17 cellular contexts compared by ENCODE assay signal in genomic region chr5:87129051-87129450, GRCh38.
DNase-seq lines count a peak whose midpoint lies in the region; ATAC-seq and TF ChIP-seq lines count a peak whose summit lies in the region.
"Had no signal": no experiment of that assay in that cellular context is flagged by ENCODE, and none has a peak within 500 bp of the region (broad histone marks: within the 10 kb centered on the region; RNA-seq: fewer than 3 reads in every experiment).

No MANE protein-coding gene starts in this region.

- intact Hi-C loops in HCT116 (cut with micrococcal nuclease), result no loop called here
- intact Hi-C loops in sciatic nerve (cut with DNase I), result no loop called here

- no peaks in the 10 kb centered on the region for H4K20me1 ChIP-seq in HCT116 (ENCODE audit: insufficient read depth)

- no peaks in the 10 kb centered on the region for H3K9me3 Mint-ChIP-seq in chondrocyte (ENCODE audit: low read depth)

- no peak overlapping the region for H3K9ac ChIP-seq in HCT116 (ENCODE audit: low read length)
- no peak overlapping the region for H3K9ac ChIP-seq in parathyroid adenoma

- H3K36me3 ChIP-seq in HCT116 (ENCODE audit: control insufficient read depth in 1 of 2, insufficient read depth in 2 of 2, low read length in 2 of 2) (no peaks in the 10 kb centered on the region), parathyroid adenoma (ENCODE audit: control insufficient read depth, insufficient read depth, low read length) (no peaks in the 10 kb centered on the region)

- H3K79me2 ChIP-seq in HCT116 (ENCODE audit: insufficient read depth, low read length) (no peaks in the 10 kb centered on the region), parathyroid adenoma (no peaks in the 10 kb centered on the region)

- no peak overlapping the region for H3K4me2 ChIP-seq in HCT116 (ENCODE audit: low read length)
- H3K4me2 ChIP-seq in parathyroid adenoma (ENCODE audit: low read length), result no peak overlapping the region

- no peak for TF ChIP-seq RAD21 in HCT116 (IDR thresholded peaks at IDR 0.05; ENCODE audit: low read depth)

- H3K4me3 Mint-ChIP-seq in chondrocyte (ENCODE audit: unreplicated experiment), result no peak overlapping the region

- TF ChIP-seq CTCF in AG10803 (conservative IDR thresholded peaks at IDR 0.05; ENCODE audit: low read length), result no peak
- no peak for TF ChIP-seq CTCF in HCT116 (IDR thresholded peaks at IDR 0.05 in 2 of 3, conservative IDR thresholded peaks at IDR 0.05 in 1 of 3; ENCODE audit: borderline replicate concordance in 1 of 3, insufficient read depth in 1 of 3, low read depth in 2 of 3, low read length in 2 of 3)
- TF ChIP-seq CTCF in parathyroid adenoma (IDR thresholded peaks at IDR 0.05), result no peak
- no peak for TF ChIP-seq CTCF in chondrocyte (IDR thresholded peaks at IDR 0.05)

- H3K27ac ChIP-seq in HCT116 (ENCODE audit: low read depth, low read length) (no peak overlapping the region), epithelial cell of prostate (peak overlapping the region; percentile 83), parathyroid adenoma (no peak overlapping the region)
- H3K27ac ChIP-seq: C4-2B, RWPE1 had no signal

- TF ChIP-seq POLR2A in HCT116 (IDR thresholded peaks at IDR 0.05; ENCODE audit: borderline replicate concordance, extremely low read depth, insufficient read depth, insufficient read length), result no peak

- no peaks in the 10 kb centered on the region for H3K9me2 ChIP-seq in HCT116 (ENCODE audit: insufficient read depth)

- H3K27me3 Mint-ChIP-seq in chondrocyte (ENCODE audit: low read depth), result no peaks in the 10 kb centered on the region

- H3K27ac Mint-ChIP-seq in chondrocyte (ENCODE audit: unreplicated experiment), result no peak overlapping the region

- CTCF ChIA-PET in HCT116 (lab: Charles Lee), result no interaction called here

- H3K27me3 ChIP-seq in HCT116 (ENCODE audit: insufficient read depth, low read length) (no peaks in the 10 kb centered on the region), parathyroid adenoma (ENCODE audit: control insufficient read depth, insufficient read depth, low read length) (no peaks in the 10 kb centered on the region)

- no TSS peak for BruUV-seq in HCT116 (replicated peaks; lab: Mats Ljungman, UMichigan)

- H3K4me3 ChIP-seq in AG10803 (ENCODE audit: low read length), result no peak overlapping the region
- no peak overlapping the region for H3K4me3 ChIP-seq in HCT116 (replicated peaks in 1 of 2; ENCODE audit: low read depth in 1 of 2, low read length in 2 of 2)
- H3K4me3 ChIP-seq in parathyroid adenoma (ENCODE audit: low read depth, low read length), result no peak overlapping the region

- H3K4me1 ChIP-seq in HCT116 (ENCODE audit: control insufficient read depth in 1 of 2, insufficient read depth in 2 of 2, low read length in 2 of 2) (no peaks in the 10 kb centered on the region), parathyroid adenoma (no peaks in the 10 kb centered on the region)

- POLR2A ChIA-PET in HCT116 (lab: Charles Lee), result no interaction called here

- H3K9me3 ChIP-seq in HCT116 (ENCODE audit: control insufficient read depth in 1 of 2, insufficient read depth in 1 of 2, low read depth in 1 of 2, low read length in 2 of 2), result no peaks in the 10 kb centered on the region
- H3K9me3 ChIP-seq in parathyroid adenoma (ENCODE audit: control insufficient read depth, low read length), result no peaks in the 10 kb centered on the region

- peaks cover 30% of the 10 kb centered on the region for H3K4me1 Mint-ChIP-seq in chondrocyte (ENCODE audit: low read depth)

- no peak for ATAC-seq in HCT116
- no peak for ATAC-seq in HG03571 (IDR thresholded peaks at IDR 0.05; ENCODE audit: unreplicated experiment)
- ATAC-seq in sciatic nerve, result no peak

- DNase-seq in AG10803 (ENCODE audit: low read depth) (peak; percentile 13), HCT116 (ENCODE audit: low read depth, low spot score) (no peak), epithelial cell of prostate (ENCODE audit: low read depth, low spot score) (no peak), chondrocyte (ENCODE audit: low spot score) (no peak), sciatic nerve (ENCODE audit: low spot score) (no peak)
- DNase-seq: ACHN, AML-193, KBM-7, MV-4-11, NCI-H187, NCI-H2107, NCI-H345, NCI-H524 treated with DMSO at 0.1 percent for 48 hours had no signal

- RAD21 ChIA-PET in HCT116 (lab: Charles Lee; ENCODE audit: low non-redundant PET in 1 of 2, low total read pairs in 2 of 2, uncharacterized antibody in 2 of 2, unreplicated experiment in 2 of 2), result no interaction called here

- H2AFZ ChIP-seq in HCT116 (ENCODE audit: low read depth, low read length, poor library complexity, severe bottlenecking), result peak overlapping the region; percentile 1
- peak overlapping the region; percentile 18 for H2AFZ ChIP-seq in parathyroid adenoma

- no peaks in the 10 kb centered on the region for H3K36me3 Mint-ChIP-seq in chondrocyte (ENCODE audit: low read depth)

TF ChIP-seq in HCT116, 20 proteins besides CTCF, POLR2A, EP300 and RAD21:
- TF ChIP-seq ELF1 (IDR thresholded peaks at IDR 0.05; ENCODE audit: borderline replicate concordance, low read depth) (no peak), SRF (IDR thresholded peaks at IDR 0.05; ENCODE audit: low read depth) (no peak), ZBTB33 (IDR thresholded peaks at IDR 0.05; ENCODE audit: extremely low read depth, insufficient replicate concordance, low read length) (no peak), EZH2 (IDR thresholded peaks at IDR 0.05) (no peak), ZNF274 (IDR thresholded peaks at IDR 0.05; ENCODE audit: low read depth, low read length) (no peak), YY1 (IDR thresholded peaks at IDR 0.05; ENCODE audit: extremely low read depth, insufficient replicate concordance, low read depth, low read length) (no peak), POLR2AphosphoS5 (IDR thresholded peaks at IDR 0.05; ENCODE audit: low read depth, low read length) (no peak), TCF7L2 (IDR thresholded peaks at IDR 0.05; ENCODE audit: borderline replicate concordance, extremely low read depth, insufficient read depth, insufficient read length) (no peak), CBX3 (IDR thresholded peaks at IDR 0.05; ENCODE audit: low read depth) (no peak), FOSL1 (IDR thresholded peaks at IDR 0.05; ENCODE audit: low read depth) (no peak), EGR1 (IDR thresholded peaks at IDR 0.05; ENCODE audit: low read depth) (no peak), JUND (IDR thresholded peaks at IDR 0.05) (no peak), ZFX (IDR thresholded peaks at IDR 0.05) (no peak)
